Comparison of ENCODE assay signal across 28 cellular contexts in genomic region chr7:107945332-107945731, GRCh38. TPM values are rescaled to one million over a fixed set of nuclear protein-coding genes. Genes with fewer than 3 reads are reported as not detected.
DNase-seq lines count a peak whose midpoint lies in the region; ATAC-seq and TF ChIP-seq lines count a peak whose summit lies in the region.
"Had no signal": no experiment of that assay in that cellular context is flagged by ENCODE, and none has a peak within 500 bp of the region (broad histone marks: within the 10 kb centered on the region; RNA-seq: fewer than 3 reads in every experiment).

No MANE protein-coding gene starts in this region.

- H3K27me3 ChIP-seq in Caco-2 (replicated peaks; ENCODE audit: control insufficient read depth, insufficient read depth, low read length) (no peaks in the 10 kb centered on the region), ectodermal cell (ENCODE audit: control insufficient read depth, insufficient read depth, low read length, poor library complexity, severe bottlenecking) (no peaks in the 10 kb centered on the region), left lung (no peaks in the 10 kb centered on the region)
- H3K27me3 ChIP-seq: BLaER1, neural progenitor cell, Peyer's patch, SJSA1 had no signal

- H3K4me3 ChIP-seq in Caco-2 (ENCODE audit: low read depth, low read length) (no peak overlapping the region), ectodermal cell (ENCODE audit: insufficient read depth, low read depth, low read length) (no peak overlapping the region), left lung (no peak overlapping the region)
- H3K4me3 ChIP-seq: BLaER1, mucosa of descending colon, neural progenitor cell, Peyer's patch, SJSA1 had no signal

- H3K4me1 Mint-ChIP-seq in Caco-2 (ENCODE audit: low read depth, unreplicated experiment) (peaks cover 42% of the 10 kb centered on the region), nephron progenitor cell (peaks cover 37% of the 10 kb centered on the region)
- H3K4me1 Mint-ChIP-seq: activated CD4-positive, alpha-beta T cell treated with anti-CD3 and anti-CD28 coated beads for 36 hours; immature natural killer cell; T-helper 17 cell had no signal

- H3K9me3 ChIP-seq in Caco-2 (no peaks in the 10 kb centered on the region), ectodermal cell (ENCODE audit: control insufficient read depth, low read length) (no peaks in the 10 kb centered on the region), left lung (no peaks in the 10 kb centered on the region)
- H3K9me3 ChIP-seq: BLaER1, mucosa of descending colon, Peyer's patch, SJSA1 had no signal

- TF ChIP-seq CTCF in Caco-2 (IDR thresholded peaks at IDR 0.05; ENCODE audit: insufficient read depth in 1 of 2, low read depth in 1 of 2, low read length in 1 of 2, severe bottlenecking in 1 of 2, unreplicated experiment in 1 of 2) = no peak
- no peak for TF ChIP-seq CTCF in nephron progenitor cell (IDR thresholded peaks at IDR 0.05)
- no peak for TF ChIP-seq CTCF in left lung (IDR thresholded peaks at IDR 0.05)

- DNase-seq in Caco-2 (no peak), NCI-H2171 treated with DMSO at 0.1 percent for 48 hours (lab: John Stamatoyannopoulos, UW) (peak; percentile 81), nephron progenitor cell (no peak), inferior parietal cortex (ENCODE audit: extremely low spot score) (no peak), left lung (no peak), ureter (ENCODE audit: low spot score) (no peak), T-helper 2 cell (no peak)
- DNase-seq: ACHN; activated CD4-positive, alpha-beta T cell treated with anti-CD3 and anti-CD28 coated beads for 36 hours; activated gamma-delta T cell; activated T-cell treated with anti-CD3 and anti-CD28 coated beads, Interleukin-2, amount 50 U/mL, for 1 hour; DMS79 treated with DMSO at 0.1 percent for 48 hours; effector CD4-positive, alpha-beta T cell; foreskin melanocyte; GOT3; hippocampal formation; immature natural killer cell; mucosa of descending colon; NCI-H187 treated with DMSO at 0.1 percent for 48 hours; NCI-H446 treated with DMSO at 0.1 percent for 48 hours; Peyer's patch; substantia nigra; T-helper 17 cell had no signal

- H3K27ac ChIP-seq in ectodermal cell (ENCODE audit: insufficient read depth, low read depth, low read length, poor library complexity, severe bottlenecking) (peak overlapping the region; percentile 3), left lung (no peak overlapping the region)
- H3K27ac ChIP-seq: BLaER1, KMS-11, neural progenitor cell, SJSA1 had no signal

- CTCF ChIA-PET in Caco-2 (lab: Charles Lee) = interaction anchor here (0.6 kb wide), 1 partner anchor 42 kb away, joined by 3 read pairs; no protein-coding TSS in a partner anchor

- no TSS peak for BruUV-seq in Caco-2 (replicated peaks; lab: Mats Ljungman, UMichigan)

- H3K4me1 ChIP-seq in Caco-2 (peaks cover 23% of the 10 kb centered on the region), ectodermal cell (ENCODE audit: control insufficient read depth, insufficient read depth, low read length) (peaks cover 5% of the 10 kb centered on the region), left lung (peaks cover 0 to 12% of the 10 kb centered on the region in 2 donors)
- H3K4me1 ChIP-seq: Peyer's patch had no signal

- 76 to 90% methylated on average over 2 of the region's 2 CpGs for WGBS in ectodermal cell, 2 experiments

- peak overlapping the region; percentile 29 for H3K27ac Mint-ChIP-seq in Caco-2 (ENCODE audit: unreplicated experiment)
- H3K27ac Mint-ChIP-seq in nephron progenitor cell = peak overlapping the region; percentile 92
- H3K27ac Mint-ChIP-seq: activated CD4-positive, alpha-beta T cell treated with anti-CD3 and anti-CD28 coated beads for 36 hours; immature natural killer cell; neural progenitor cell; T-helper 17 cell had no signal

- no peak for ATAC-seq in left lung
- ATAC-seq: activated CD4-positive, alpha-beta T cell treated with anti-CD3 and anti-CD28 coated beads for 36 hours; mucosa of descending colon; T-helper 17 cell had no signal

- H3K9me3 Mint-ChIP-seq in Caco-2 (ENCODE audit: unreplicated experiment) = no peaks in the 10 kb centered on the region
- H3K9me3 Mint-ChIP-seq in nephron progenitor cell = no peaks in the 10 kb centered on the region
- H3K9me3 Mint-ChIP-seq: immature natural killer cell, neural progenitor cell had no signal

- no peaks in the 10 kb centered on the region for H3K27me3 Mint-ChIP-seq in Caco-2 (ENCODE audit: insufficient read depth, unreplicated experiment)
- peaks cover 4% of the 10 kb centered on the region for H3K27me3 Mint-ChIP-seq in nephron progenitor cell (ENCODE audit: low read depth, poor library complexity)
- H3K27me3 Mint-ChIP-seq: activated CD4-positive, alpha-beta T cell treated with anti-CD3 and anti-CD28 coated beads for 36 hours had no signal

- intact Hi-C loops in Caco-2 (cut with micrococcal nuclease; ENCODE audit: unreplicated experiment) = no loop called here
- intact Hi-C loops in left lung (cut with DNase I) = no loop called here

- POLR2A ChIA-PET in Caco-2 (lab: Charles Lee) = no interaction called here

- H3K36me3 Mint-ChIP-seq in Caco-2 (ENCODE audit: insufficient read depth, unreplicated experiment) (peaks cover 98% of the 10 kb centered on the region), nephron progenitor cell (ENCODE audit: low read depth) (peaks cover 77% of the 10 kb centered on the region)

- H3K36me3 ChIP-seq in Caco-2 (ENCODE audit: control insufficient read depth, insufficient read depth, low read length) (peaks cover 6% of the 10 kb centered on the region), ectodermal cell (ENCODE audit: control insufficient read depth, insufficient read depth, low read length) (peaks cover 8% of the 10 kb centered on the region), left lung (peaks cover 0 to 32% of the 10 kb centered on the region in 2 donors)

- no peak overlapping the region for H3K4me3 Mint-ChIP-seq in Caco-2 (ENCODE audit: unreplicated experiment)
- no peak overlapping the region for H3K4me3 Mint-ChIP-seq in nephron progenitor cell
- H3K4me3 Mint-ChIP-seq: activated CD4-positive, alpha-beta T cell treated with anti-CD3 and anti-CD28 coated beads for 36 hours; immature natural killer cell; neural progenitor cell; T-helper 17 cell had no signal

RNA-seq across cellular contexts. Expression of gene DLD, which starts 54.3 kb away (rescaled TPM):
- total RNA-seq in Caco-2 (2022) (140 and 141 TPM in 2 replicates), left lung (10 to 100 TPM; 61.1 to 68.5 TPM), ureter (85.7 TPM)
- 117 TPM for polyA plus RNA-seq in ectodermal cell (2013, experiment 1 of 4)
- polyA plus RNA-seq in ectodermal cell (2013, experiment 2 of 4) = 128 TPM
- polyA plus RNA-seq in ectodermal cell (2013, experiment 3 of 4) = 86.4 TPM
- polyA plus RNA-seq in ectodermal cell (2013, experiment 4 of 4) = 90.2 TPM

RNA-seq across cellular contexts. Expression of gene LAMB1, which starts 57.6 kb away (rescaled TPM):
- total RNA-seq in Caco-2 (2022) = 418 and 431 TPM in 2 replicates
- polyA plus RNA-seq in ectodermal cell (2013, experiment 1 of 4) = 107 TPM
- polyA plus RNA-seq in ectodermal cell (2013, experiment 2 of 4) = 105 TPM
- polyA plus RNA-seq in ectodermal cell (2013, experiment 3 of 4) = 85.6 TPM
- 100 TPM for polyA plus RNA-seq in ectodermal cell (2013, experiment 4 of 4)
- 100 to 1,000 TPM; 175 to 187 TPM for total RNA-seq in left lung
- 198 TPM for total RNA-seq in ureter
- total RNA-seq: T-helper 17 cell had no signal
